In genomic region chr7:29126804-29127203, GRCh38 we compare ENCODE assay signal across 20 cellular contexts. TPM values are rescaled to one million over a fixed set of nuclear protein-coding genes. Genes with fewer than 3 reads are reported as not detected.
"Had no signal": no experiment of that assay in that cellular context is flagged by ENCODE, and none has a peak within 500 bp of the region (broad histone marks: within the 10 kb centered on the region; RNA-seq: fewer than 3 reads in every experiment).

No MANE protein-coding gene starts in this region.

- H3K4me3 ChIP-seq: body of pancreas, gastrocnemius medialis, heart left ventricle, lung, tibial artery, vagina had no signal

- H3K4me1 ChIP-seq: body of pancreas, tibial artery had no signal

- ATAC-seq: body of pancreas; gastrocnemius medialis; stimulated activated memory B cell treated with anti-CD40 and anti-IgM and Interleukin-4, amounts not matched to agents 10 μg/mL and 1 μg/mL and 100 μg/mL, for 72 hours had no signal

- H3K4me1 Mint-ChIP-seq: activated B cell treated with CpG ODN at 0.5 μM for 24 hours; activated CD4-positive, alpha-beta T cell treated with anti-CD3 and anti-CD28 coated beads, Interleukin-2, amount 10 ng/mL, durations not matched to agents 24 days and 14 days; activated naive CD8-positive, alpha-beta T cell treated with anti-CD3 and anti-CD28 coated beads for 36 hours; central memory CD8-positive, alpha-beta T cell; immature natural killer cell; naive B cell; stimulated activated memory B cell treated with anti-CD40 and anti-IgM and Interleukin-4, amounts not matched to agents 10 μg/mL and 1 μg/mL and 100 μg/mL, for 72 hours had no signal

- H3K4me3 Mint-ChIP-seq: activated B cell treated with CpG ODN at 0.5 μM for 24 hours; activated CD4-positive, alpha-beta T cell treated with anti-CD3 and anti-CD28 coated beads, Interleukin-2, amount 10 ng/mL, durations not matched to agents 24 days and 14 days; activated naive CD8-positive, alpha-beta T cell treated with anti-CD3 and anti-CD28 coated beads for 36 hours; central memory CD8-positive, alpha-beta T cell; immature natural killer cell; naive B cell; stimulated activated memory B cell treated with anti-CD40 and anti-IgM and Interleukin-4, amounts not matched to agents 10 μg/mL and 1 μg/mL and 100 μg/mL, for 72 hours had no signal

- H3K27ac Mint-ChIP-seq: activated B cell treated with CpG ODN at 0.5 μM for 24 hours; activated CD4-positive, alpha-beta T cell treated with anti-CD3 and anti-CD28 coated beads, Interleukin-2, amount 10 ng/mL, durations not matched to agents 24 days and 14 days; activated naive CD8-positive, alpha-beta T cell treated with anti-CD3 and anti-CD28 coated beads for 36 hours; immature natural killer cell; naive B cell; stimulated activated memory B cell treated with anti-CD40 and anti-IgM and Interleukin-4, amounts not matched to agents 10 μg/mL and 1 μg/mL and 100 μg/mL, for 72 hours had no signal

- DNase-seq: activated B cell treated with CpG ODN at 0.5 μM for 24 hours; activated CD4-positive, alpha-beta T cell treated with anti-CD3 and anti-CD28 coated beads, Interleukin-2, amount 10 ng/mL, durations not matched to agents 24 days and 14 days; activated CD8-positive, alpha-beta memory T cell treated with anti-CD3 and anti-CD28 coated beads, Interleukin-2, amount 50 U/mL, for 48 hours; activated gamma-delta T cell treated with Interleukin-2 at 50 U/mL for 16 hours; activated naive CD8-positive, alpha-beta T cell treated with anti-CD3 and anti-CD28 coated beads for 36 hours; amygdala; body of pancreas; cortex of kidney; effector CD8-positive, alpha-beta T cell; gastrocnemius medialis; heart left ventricle; immature natural killer cell; naive B cell; T-helper 2 cell; tibial artery had no signal

- H3K27me3 ChIP-seq: body of pancreas, gastrocnemius medialis, heart left ventricle, tibial artery, vagina had no signal

- H3K9me3 ChIP-seq: body of pancreas, gastrocnemius medialis, heart left ventricle, tibial artery, vagina had no signal

- H3K36me3 Mint-ChIP-seq: activated naive CD8-positive, alpha-beta T cell treated with anti-CD3 and anti-CD28 coated beads for 36 hours; immature natural killer cell; naive B cell; stimulated activated memory B cell treated with anti-CD40 and anti-IgM and Interleukin-4, amounts not matched to agents 10 μg/mL and 1 μg/mL and 100 μg/mL, for 72 hours had no signal

- H3K27ac ChIP-seq: body of pancreas, epithelial cell of prostate, gastrocnemius medialis, heart left ventricle, tibial artery, vagina had no signal

- H3K36me3 ChIP-seq: gastrocnemius medialis, heart left ventricle, tibial artery, vagina had no signal

- H3K9me3 Mint-ChIP-seq: activated B cell treated with CpG ODN at 0.5 μM for 24 hours; activated CD4-positive, alpha-beta T cell treated with anti-CD3 and anti-CD28 coated beads, Interleukin-2, amount 10 ng/mL, durations not matched to agents 24 days and 14 days; activated naive CD8-positive, alpha-beta T cell treated with anti-CD3 and anti-CD28 coated beads for 36 hours; central memory CD8-positive, alpha-beta T cell; immature natural killer cell; stimulated activated memory B cell treated with anti-CD40 and anti-IgM and Interleukin-4, amounts not matched to agents 10 μg/mL and 1 μg/mL and 100 μg/mL, for 72 hours had no signal

RNA-seq across cellular contexts. Expression of gene CPVL, which starts 19.5 kb away (rescaled TPM):
- total RNA-seq: activated B cell treated with CpG ODN at 0.5 μM for 24 hours; activated CD4-positive, alpha-beta T cell treated with anti-CD3 and anti-CD28 coated beads, Interleukin-2, amount 10 ng/mL, durations not matched to agents 24 days and 14 days; activated naive CD8-positive, alpha-beta T cell treated with anti-CD3 and anti-CD28 coated beads for 36 hours had no signal
